1 cellular context compared by ENCODE assay signal in the genomic region with DNA sequence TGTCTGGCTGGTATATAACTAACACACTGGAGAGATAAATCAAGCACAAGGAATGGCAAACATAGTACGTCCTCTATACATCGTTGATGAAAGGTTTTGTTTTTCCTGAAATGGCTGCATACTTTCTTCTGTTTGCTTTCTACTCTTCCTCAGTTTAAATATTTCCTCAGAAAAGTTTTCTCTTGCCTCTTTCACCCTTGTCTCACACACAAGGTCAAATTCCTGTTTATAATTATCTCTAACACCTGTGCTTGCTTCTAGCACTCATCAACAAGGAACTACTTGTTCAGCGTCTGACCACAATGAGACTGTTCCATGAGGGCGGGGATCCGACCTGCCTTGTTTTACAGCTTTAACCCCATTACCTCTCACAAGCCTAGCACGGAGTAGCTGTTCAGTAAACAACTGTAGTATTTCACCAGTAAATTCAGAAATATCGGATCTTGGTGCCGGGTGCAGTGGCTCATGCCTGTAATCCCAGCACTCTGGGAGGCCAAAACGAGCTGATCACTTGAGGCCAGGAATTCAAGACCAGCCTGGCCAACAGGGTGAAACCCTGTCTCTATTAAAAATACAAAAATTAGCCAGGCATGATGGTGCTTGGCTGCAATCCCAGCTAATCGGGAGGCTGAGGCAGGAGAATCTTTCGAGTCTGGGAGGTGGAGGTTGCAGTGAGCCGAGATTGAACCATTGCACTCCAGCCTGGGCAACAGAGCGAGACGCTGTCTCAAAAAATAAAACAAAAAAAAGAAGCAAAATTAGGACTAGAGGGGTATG.
TF ChIP-seq lines count a peak whose summit lies in the region.

No MANE protein-coding gene starts in this region.

TF ChIP-seq in HepG2, 621 proteins besides CTCF, POLR2A, EP300 and RAD21 (continued from another document and continues in another):
- TF ChIP-seq, protein P1, sequence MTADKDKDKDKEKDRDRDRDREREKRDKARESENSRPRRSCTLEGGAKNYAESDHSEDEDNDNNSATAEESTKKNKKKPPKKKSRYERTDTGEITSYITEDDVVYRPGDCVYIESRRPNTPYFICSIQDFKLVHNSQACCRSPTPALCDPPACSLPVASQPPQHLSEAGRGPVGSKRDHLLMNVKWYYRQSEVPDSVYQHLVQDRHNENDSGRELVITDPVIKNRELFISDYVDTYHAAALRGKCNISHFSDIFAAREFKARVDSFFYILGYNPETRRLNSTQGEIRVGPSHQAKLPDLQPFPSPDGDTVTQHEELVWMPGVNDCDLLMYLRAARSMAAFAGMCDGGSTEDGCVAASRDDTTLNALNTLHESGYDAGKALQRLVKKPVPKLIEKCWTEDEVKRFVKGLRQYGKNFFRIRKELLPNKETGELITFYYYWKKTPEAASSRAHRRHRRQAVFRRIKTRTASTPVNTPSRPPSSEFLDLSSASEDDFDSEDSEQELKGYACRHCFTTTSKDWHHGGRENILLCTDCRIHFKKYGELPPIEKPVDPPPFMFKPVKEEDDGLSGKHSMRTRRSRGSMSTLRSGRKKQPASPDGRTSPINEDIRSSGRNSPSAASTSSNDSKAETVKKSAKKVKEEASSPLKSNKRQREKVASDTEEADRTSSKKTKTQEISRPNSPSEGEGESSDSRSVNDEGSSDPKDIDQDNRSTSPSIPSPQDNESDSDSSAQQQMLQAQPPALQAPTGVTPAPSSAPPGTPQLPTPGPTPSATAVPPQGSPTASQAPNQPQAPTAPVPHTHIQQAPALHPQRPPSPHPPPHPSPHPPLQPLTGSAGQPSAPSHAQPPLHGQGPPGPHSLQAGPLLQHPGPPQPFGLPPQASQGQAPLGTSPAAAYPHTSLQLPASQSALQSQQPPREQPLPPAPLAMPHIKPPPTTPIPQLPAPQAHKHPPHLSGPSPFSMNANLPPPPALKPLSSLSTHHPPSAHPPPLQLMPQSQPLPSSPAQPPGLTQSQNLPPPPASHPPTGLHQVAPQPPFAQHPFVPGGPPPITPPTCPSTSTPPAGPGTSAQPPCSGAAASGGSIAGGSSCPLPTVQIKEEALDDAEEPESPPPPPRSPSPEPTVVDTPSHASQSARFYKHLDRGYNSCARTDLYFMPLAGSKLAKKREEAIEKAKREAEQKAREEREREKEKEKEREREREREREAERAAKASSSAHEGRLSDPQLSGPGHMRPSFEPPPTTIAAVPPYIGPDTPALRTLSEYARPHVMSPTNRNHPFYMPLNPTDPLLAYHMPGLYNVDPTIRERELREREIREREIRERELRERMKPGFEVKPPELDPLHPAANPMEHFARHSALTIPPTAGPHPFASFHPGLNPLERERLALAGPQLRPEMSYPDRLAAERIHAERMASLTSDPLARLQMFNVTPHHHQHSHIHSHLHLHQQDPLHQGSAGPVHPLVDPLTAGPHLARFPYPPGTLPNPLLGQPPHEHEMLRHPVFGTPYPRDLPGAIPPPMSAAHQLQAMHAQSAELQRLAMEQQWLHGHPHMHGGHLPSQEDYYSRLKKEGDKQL (CRISPR knock-in tag; IDR thresholded peaks at IDR 0.05; ENCODE audit: low read depth): peak; percentile 66; the same call in 1 of the 2 replicates
- peak; percentile 86 for TF ChIP-seq BCL6 (CRISPR knock-in tag; IDR thresholded peaks at IDR 0.05)
- TF ChIP-seq ZEB1 (IDR thresholded peaks at IDR 0.05; ENCODE audit: insufficient replicate concordance, low read depth): no peak
- no peak for TF ChIP-seq ZNF558 (CRISPR knock-in tag; IDR thresholded peaks at IDR 0.05; ENCODE audit: borderline replicate concordance)
- TF ChIP-seq ZNF432 (CRISPR knock-in tag; IDR thresholded peaks at IDR 0.05; ENCODE audit: borderline replicate concordance): no peak
- TF ChIP-seq, protein P2, sequence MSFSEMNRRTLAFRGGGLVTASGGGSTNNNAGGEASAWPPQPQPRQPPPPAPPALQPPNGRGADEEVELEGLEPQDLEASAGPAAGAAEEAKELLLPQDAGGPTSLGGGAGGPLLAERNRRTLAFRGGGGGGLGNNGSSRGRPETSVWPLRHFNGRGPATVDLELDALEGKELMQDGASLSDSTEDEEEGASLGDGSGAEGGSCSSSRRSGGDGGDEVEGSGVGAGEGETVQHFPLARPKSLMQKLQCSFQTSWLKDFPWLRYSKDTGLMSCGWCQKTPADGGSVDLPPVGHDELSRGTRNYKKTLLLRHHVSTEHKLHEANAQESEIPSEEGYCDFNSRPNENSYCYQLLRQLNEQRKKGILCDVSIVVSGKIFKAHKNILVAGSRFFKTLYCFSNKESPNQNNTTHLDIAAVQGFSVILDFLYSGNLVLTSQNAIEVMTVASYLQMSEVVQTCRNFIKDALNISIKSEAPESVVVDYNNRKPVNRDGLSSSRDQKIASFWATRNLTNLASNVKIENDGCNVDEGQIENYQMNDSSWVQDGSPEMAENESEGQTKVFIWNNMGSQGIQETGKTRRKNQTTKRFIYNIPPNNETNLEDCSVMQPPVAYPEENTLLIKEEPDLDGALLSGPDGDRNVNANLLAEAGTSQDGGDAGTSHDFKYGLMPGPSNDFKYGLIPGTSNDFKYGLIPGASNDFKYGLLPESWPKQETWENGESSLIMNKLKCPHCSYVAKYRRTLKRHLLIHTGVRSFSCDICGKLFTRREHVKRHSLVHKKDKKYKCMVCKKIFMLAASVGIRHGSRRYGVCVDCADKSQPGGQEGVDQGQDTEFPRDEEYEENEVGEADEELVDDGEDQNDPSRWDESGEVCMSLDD (CRISPR knock-in tag; IDR thresholded peaks at IDR 0.05; ENCODE audit: borderline replicate concordance): no peak
- peak; percentile 32 for TF ChIP-seq ASH2L (IDR thresholded peaks at IDR 0.05; ENCODE audit: insufficient read length, low read depth, low read length)
- TF ChIP-seq ZBTB1 (CRISPR knock-in tag; IDR thresholded peaks at IDR 0.05; ENCODE audit: borderline replicate concordance): no peak
- TF ChIP-seq ZNF850 (CRISPR knock-in tag; conservative IDR thresholded peaks at IDR 0.05): no peak
- TF ChIP-seq ZNF660 (CRISPR knock-in tag; IDR thresholded peaks at IDR 0.05; ENCODE audit: borderline replicate concordance, low read depth): no peak
- peak; percentile 73 for TF ChIP-seq CREM (IDR thresholded peaks at IDR 0.05)
- no peak for TF ChIP-seq CREM (CRISPR knock-in tag; IDR thresholded peaks at IDR 0.05)
- no peak for TF ChIP-seq CEBPB (IDR thresholded peaks at IDR 0.05; ENCODE audit: borderline replicate concordance, low read depth, low read length)
- peak; percentile 76 for TF ChIP-seq ZMYM3 (CRISPR knock-in tag; IDR thresholded peaks at IDR 0.05)
- TF ChIP-seq, protein P3, sequence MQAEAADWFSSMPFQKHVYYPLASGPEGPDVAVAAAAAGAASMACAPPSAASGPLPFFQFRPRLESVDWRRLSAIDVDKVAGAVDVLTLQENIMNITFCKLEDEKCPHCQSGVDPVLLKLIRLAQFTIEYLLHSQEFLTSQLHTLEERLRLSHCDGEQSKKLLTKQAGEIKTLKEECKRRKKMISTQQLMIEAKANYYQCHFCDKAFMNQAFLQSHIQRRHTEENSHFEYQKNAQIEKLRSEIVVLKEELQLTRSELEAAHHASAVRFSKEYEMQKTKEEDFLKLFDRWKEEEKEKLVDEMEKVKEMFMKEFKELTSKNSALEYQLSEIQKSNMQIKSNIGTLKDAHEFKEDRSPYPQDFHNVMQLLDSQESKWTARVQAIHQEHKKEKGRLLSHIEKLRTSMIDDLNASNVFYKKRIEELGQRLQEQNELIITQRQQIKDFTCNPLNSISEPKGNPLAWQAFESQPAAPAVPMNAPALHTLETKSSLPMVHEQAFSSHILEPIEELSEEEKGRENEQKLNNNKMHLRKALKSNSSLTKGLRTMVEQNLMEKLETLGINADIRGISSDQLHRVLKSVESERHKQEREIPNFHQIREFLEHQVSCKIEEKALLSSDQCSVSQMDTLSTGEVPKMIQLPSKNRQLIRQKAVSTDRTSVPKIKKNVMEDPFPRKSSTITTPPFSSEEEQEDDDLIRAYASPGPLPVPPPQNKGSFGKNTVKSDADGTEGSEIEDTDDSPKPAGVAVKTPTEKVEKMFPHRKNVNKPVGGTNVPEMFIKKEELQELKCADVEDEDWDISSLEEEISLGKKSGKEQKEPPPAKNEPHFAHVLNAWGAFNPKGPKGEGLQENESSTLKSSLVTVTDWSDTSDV (CRISPR knock-in tag; IDR thresholded peaks at IDR 0.05): no peak
- no peak for TF ChIP-seq TAF1 (CRISPR knock-in tag; IDR thresholded peaks at IDR 0.05)
- TF ChIP-seq HNRNPL (IDR thresholded peaks at IDR 0.05; ENCODE audit: low read depth, low read length): no peak
- no peak for TF ChIP-seq MATR3 (CRISPR knock-in tag; IDR thresholded peaks at IDR 0.05)
- 0 out of 2 replicates have a peak, but pooled peaks have one; percentile 35 for TF ChIP-seq CBX5 (CRISPR knock-in tag; IDR thresholded peaks at IDR 0.05; ENCODE audit: borderline replicate concordance)
- TF ChIP-seq, protein P4, sequence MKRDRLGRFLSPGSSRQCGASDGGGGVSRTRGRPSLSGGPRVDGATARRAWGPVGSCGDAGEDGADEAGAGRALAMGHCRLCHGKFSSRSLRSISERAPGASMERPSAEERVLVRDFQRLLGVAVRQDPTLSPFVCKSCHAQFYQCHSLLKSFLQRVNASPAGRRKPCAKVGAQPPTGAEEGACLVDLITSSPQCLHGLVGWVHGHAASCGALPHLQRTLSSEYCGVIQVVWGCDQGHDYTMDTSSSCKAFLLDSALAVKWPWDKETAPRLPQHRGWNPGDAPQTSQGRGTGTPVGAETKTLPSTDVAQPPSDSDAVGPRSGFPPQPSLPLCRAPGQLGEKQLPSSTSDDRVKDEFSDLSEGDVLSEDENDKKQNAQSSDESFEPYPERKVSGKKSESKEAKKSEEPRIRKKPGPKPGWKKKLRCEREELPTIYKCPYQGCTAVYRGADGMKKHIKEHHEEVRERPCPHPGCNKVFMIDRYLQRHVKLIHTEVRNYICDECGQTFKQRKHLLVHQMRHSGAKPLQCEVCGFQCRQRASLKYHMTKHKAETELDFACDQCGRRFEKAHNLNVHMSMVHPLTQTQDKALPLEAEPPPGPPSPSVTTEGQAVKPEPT (CRISPR knock-in tag; IDR thresholded peaks at IDR 0.05; ENCODE audit: low read depth): no peak
- TF ChIP-seq, protein P5, sequence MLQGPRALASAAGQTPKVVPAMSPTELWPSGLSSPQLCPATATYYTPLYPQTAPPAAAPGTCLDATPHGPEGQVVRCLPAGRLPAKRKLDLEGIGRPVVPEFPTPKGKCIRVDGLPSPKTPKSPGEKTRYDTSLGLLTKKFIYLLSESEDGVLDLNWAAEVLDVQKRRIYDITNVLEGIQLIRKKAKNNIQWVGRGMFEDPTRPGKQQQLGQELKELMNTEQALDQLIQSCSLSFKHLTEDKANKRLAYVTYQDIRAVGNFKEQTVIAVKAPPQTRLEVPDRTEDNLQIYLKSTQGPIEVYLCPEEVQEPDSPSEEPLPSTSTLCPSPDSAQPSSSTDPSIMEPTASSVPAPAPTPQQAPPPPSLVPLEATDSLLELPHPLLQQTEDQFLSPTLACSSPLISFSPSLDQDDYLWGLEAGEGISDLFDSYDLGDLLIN (CRISPR knock-in tag; IDR thresholded peaks at IDR 0.05; ENCODE audit: borderline replicate concordance): no peak
- TF ChIP-seq, protein P6, sequence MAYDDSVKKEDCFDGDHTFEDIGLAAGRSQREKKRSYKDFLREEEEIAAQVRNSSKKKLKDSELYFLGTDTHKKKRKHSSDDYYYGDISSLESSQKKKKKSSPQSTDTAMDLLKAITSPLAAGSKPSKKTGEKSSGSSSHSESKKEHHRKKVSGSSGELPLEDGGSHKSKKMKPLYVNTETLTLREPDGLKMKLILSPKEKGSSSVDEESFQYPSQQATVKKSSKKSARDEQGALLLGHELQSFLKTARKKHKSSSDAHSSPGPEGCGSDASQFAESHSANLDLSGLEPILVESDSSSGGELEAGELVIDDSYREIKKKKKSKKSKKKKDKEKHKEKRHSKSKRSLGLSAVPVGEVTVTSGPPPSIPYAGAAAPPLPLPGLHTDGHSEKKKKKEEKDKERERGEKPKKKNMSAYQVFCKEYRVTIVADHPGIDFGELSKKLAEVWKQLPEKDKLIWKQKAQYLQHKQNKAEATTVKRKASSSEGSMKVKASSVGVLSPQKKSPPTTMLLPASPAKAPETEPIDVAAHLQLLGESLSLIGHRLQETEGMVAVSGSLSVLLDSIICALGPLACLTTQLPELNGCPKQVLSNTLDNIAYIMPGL (CRISPR knock-in tag; IDR thresholded peaks at IDR 0.05; ENCODE audit: borderline replicate concordance in 1 of 2, low read depth in 1 of 2): peak in 1 of 2 experiments; percentile 46; a peak in 1 of 4 replicates
- TF ChIP-seq, protein P7, sequence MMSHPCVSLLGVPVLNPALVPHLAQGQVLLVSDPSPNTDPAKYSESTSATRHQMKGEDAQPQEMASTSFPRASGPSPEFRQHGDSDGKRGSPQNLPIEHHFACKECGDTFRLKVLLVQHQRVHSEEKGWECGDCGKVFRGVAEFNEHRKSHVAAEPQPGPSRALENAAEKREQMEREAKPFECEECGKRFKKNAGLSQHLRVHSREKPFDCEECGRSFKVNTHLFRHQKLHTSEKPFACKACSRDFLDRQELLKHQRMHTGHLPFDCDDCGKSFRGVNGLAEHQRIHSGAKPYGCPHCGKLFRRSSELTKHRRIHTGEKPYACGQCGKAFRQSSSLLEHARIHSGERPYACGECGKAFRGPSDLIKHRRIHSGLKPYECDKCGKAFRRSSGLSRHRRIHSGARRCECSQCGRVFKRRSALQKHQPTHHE (CRISPR knock-in tag; IDR thresholded peaks at IDR 0.05; ENCODE audit: borderline replicate concordance): peak; percentile 40; the same call in 1 of the 2 replicates
- TF ChIP-seq ZNF547 (CRISPR knock-in tag; IDR thresholded peaks at IDR 0.05): no peak
- TF ChIP-seq ZNF253 (CRISPR knock-in tag; IDR thresholded peaks at IDR 0.05; ENCODE audit: borderline replicate concordance): no peak
- TF ChIP-seq, protein P8, sequence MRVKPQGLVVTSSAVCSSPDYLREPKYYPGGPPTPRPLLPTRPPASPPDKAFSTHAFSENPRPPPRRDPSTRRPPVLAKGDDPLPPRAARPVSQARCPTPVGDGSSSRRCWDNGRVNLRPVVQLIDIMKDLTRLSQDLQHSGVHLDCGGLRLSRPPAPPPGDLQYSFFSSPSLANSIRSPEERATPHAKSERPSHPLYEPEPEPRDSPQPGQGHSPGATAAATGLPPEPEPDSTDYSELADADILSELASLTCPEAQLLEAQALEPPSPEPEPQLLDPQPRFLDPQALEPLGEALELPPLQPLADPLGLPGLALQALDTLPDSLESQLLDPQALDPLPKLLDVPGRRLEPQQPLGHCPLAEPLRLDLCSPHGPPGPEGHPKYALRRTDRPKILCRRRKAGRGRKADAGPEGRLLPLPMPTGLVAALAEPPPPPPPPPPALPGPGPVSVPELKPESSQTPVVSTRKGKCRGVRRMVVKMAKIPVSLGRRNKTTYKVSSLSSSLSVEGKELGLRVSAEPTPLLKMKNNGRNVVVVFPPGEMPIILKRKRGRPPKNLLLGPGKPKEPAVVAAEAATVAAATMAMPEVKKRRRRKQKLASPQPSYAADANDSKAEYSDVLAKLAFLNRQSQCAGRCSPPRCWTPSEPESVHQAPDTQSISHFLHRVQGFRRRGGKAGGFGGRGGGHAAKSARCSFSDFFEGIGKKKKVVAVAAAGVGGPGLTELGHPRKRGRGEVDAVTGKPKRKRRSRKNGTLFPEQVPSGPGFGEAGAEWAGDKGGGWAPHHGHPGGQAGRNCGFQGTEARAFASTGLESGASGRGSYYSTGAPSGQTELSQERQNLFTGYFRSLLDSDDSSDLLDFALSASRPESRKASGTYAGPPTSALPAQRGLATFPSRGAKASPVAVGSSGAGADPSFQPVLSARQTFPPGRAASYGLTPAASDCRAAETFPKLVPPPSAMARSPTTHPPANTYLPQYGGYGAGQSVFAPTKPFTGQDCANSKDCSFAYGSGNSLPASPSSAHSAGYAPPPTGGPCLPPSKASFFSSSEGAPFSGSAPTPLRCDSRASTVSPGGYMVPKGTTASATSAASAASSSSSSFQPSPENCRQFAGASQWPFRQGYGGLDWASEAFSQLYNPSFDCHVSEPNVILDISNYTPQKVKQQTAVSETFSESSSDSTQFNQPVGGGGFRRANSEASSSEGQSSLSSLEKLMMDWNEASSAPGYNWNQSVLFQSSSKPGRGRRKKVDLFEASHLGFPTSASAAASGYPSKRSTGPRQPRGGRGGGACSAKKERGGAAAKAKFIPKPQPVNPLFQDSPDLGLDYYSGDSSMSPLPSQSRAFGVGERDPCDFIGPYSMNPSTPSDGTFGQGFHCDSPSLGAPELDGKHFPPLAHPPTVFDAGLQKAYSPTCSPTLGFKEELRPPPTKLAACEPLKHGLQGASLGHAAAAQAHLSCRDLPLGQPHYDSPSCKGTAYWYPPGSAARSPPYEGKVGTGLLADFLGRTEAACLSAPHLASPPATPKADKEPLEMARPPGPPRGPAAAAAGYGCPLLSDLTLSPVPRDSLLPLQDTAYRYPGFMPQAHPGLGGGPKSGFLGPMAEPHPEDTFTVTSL (CRISPR knock-in tag; IDR thresholded peaks at IDR 0.05; ENCODE audit: borderline replicate concordance): peak; percentile 52; the same call in 1 of the 2 replicates
